ENCODE assay signal across 18 cellular contexts in the genomic region with DNA sequence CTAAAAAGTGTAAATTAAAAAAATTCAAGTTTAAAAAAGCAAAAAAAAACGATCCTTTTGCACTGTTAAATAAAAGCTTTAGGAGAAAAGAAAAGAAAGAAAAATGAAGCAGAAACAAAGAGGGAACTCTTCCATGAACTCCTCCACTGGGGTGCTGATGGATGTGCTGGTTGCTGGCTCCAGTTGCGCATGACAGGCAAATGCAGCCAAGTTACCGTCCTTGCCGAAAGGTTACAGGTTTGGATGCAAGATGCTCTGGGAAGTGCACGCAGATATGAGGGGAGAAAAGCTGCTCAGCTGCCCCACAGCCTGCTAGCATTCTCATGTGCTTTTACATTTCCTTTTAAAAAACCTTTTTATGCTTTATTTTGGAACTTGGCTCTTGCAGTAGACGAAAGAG. TPM values are rescaled to one million over a fixed set of nuclear protein-coding genes. Genes with fewer than 3 reads are reported as not detected.
DNase-seq lines count a peak whose midpoint lies in the region; ATAC-seq, FAIRE-seq and TF ChIP-seq lines count a peak whose summit lies in the region.
"Had no signal": no experiment of that assay in that cellular context is flagged by ENCODE, and none has a peak within 500 bp of the region (broad histone marks: within the 10 kb centered on the region; RNA-seq: fewer than 3 reads in every experiment).

No MANE protein-coding gene starts in this region.

- H3K23ac ChIP-seq in trophoblast cell (ENCODE audit: low read length) = no peak overlapping the region

- H3K4ac ChIP-seq in trophoblast cell (ENCODE audit: low read depth, low read length) = no peak overlapping the region

- no peaks in the 10 kb centered on the region for H3K9me3 Mint-ChIP-seq in activated CD4-positive, alpha-beta T cell treated with anti-CD3 and anti-CD28 coated beads for 36 hours (ENCODE audit: low read depth)

- no peak for DNase-seq in activated CD4-positive, alpha-beta T cell treated with anti-CD3 and anti-CD28 coated beads for 36 hours
- DNase-seq in activated CD4-positive, alpha-beta T cell treated with anti-CD3 and anti-CD28 coated beads, Interleukin-2, amount 50 U/mL, for 1 hour = no peak
- no peak for DNase-seq in Right ventricle myocardium inferior (ENCODE audit: missing footprints)
- DNase-seq in right atrium auricular region (ENCODE audit: low spot score) = no peak
- DNase-seq in adrenal gland = peak in 4 of 7 donors; percentile 29 to 55 (median 39)
- DNase-seq in trophoblast cell = no peak
- no peak for DNase-seq in BE2C
- DNase-seq in GM19239 (ENCODE audit: insufficient read length, low spot score) = no peak
- DNase-seq: COR-L47, DMS153, NCI-H146, NCI-H2081 treated with DMSO at 0.1 percent for 48 hours, NCI-H526 had no signal

- TF ChIP-seq POLR2A in adrenal gland (IDR thresholded peaks at IDR 0.05) = no peak

- H3K36me3 ChIP-seq in right atrium auricular region (no peaks in the 10 kb centered on the region), adrenal gland (replicated peaks in 1 of 2) (no peaks in the 10 kb centered on the region), trophoblast cell (ENCODE audit: control insufficient read depth in 1 of 2, insufficient read depth in 2 of 2, low read length in 2 of 2) (peaks cover 4 to 11% of the 10 kb centered on the region in 2 experiments), BE2C (no peaks in the 10 kb centered on the region)

- H3K79me1 ChIP-seq in trophoblast cell (ENCODE audit: low read length) = no peaks in the 10 kb centered on the region

- H3K4me1 Mint-ChIP-seq in activated CD4-positive, alpha-beta T cell treated with anti-CD3 and anti-CD28 coated beads for 36 hours = peaks cover 87% of the 10 kb centered on the region

- no peak overlapping the region for H2BK120ac ChIP-seq in trophoblast cell (ENCODE audit: insufficient read depth, low read length, poor library complexity)

- H3K14ac ChIP-seq in trophoblast cell (ENCODE audit: low read length) = no peak overlapping the region

- H2BK5ac ChIP-seq in trophoblast cell (ENCODE audit: low read depth, low read length, poor library complexity) = no peak overlapping the region

- H4K12ac ChIP-seq in trophoblast cell (ENCODE audit: low read depth, low read length) = no peak overlapping the region

- no peaks in the 10 kb centered on the region for H3K9me3 ChIP-seq in right atrium auricular region
- H3K9me3 ChIP-seq in adrenal gland (replicated peaks in 1 of 3) = no peaks in the 10 kb centered on the region
- H3K9me3 ChIP-seq in trophoblast cell (ENCODE audit: insufficient read depth, low read depth, low read length) = no peaks in the 10 kb centered on the region
- no peaks in the 10 kb centered on the region for H3K9me3 ChIP-seq in BE2C
- H3K9me3 ChIP-seq: BLaER1 had no signal

- H3K27me3 ChIP-seq in right atrium auricular region (no peaks in the 10 kb centered on the region), adrenal gland (no peaks in the 10 kb centered on the region), trophoblast cell (ENCODE audit: insufficient read depth, low read length) (no peaks in the 10 kb centered on the region), BE2C (no peaks in the 10 kb centered on the region)
- H3K27me3 ChIP-seq: BLaER1 had no signal

- no peak overlapping the region for H3K4me2 ChIP-seq in trophoblast cell (ENCODE audit: low read length)
- H3K4me2 ChIP-seq: BLaER1 had no signal

- H3K4me3 ChIP-seq in right atrium auricular region (no peak overlapping the region), adrenal gland (no peak overlapping the region), trophoblast cell (ENCODE audit: low read depth, low read length) (peak overlapping the region; percentile 6), BE2C (ENCODE audit: low read depth, low read length) (no peak overlapping the region)
- H3K4me3 ChIP-seq: BLaER1, K562 had no signal

- no peak for ATAC-seq in activated CD4-positive, alpha-beta T cell treated with anti-CD3 and anti-CD28 coated beads for 36 hours
- ATAC-seq in Right ventricle myocardium inferior = peak; percentile 51
- ATAC-seq: K562 had no signal

- H3K9ac ChIP-seq in trophoblast cell (ENCODE audit: low read length) = no peak overlapping the region
- H3K9ac ChIP-seq: BLaER1 had no signal

- 56 to 71% (median 63%) methylated on average over 6 of the region's 6 CpGs for WGBS in adrenal gland, 4 donors
- WGBS in trophoblast cell (ENCODE audit: extremely low coverage, insufficient coverage, insufficient read length) = no CpG with 5 or more reads among the region's 6 CpGs

- no peaks in the 10 kb centered on the region for H3K27me3 Mint-ChIP-seq in activated CD4-positive, alpha-beta T cell treated with anti-CD3 and anti-CD28 coated beads for 36 hours

- H2AFZ ChIP-seq in trophoblast cell (ENCODE audit: insufficient read depth, low read length, poor library complexity) = no peak overlapping the region

- H3K4me1 ChIP-seq in right atrium auricular region (no peaks in the 10 kb centered on the region), adrenal gland (replicated peaks in 1 of 2) (peaks cover 8 to 9% of the 10 kb centered on the region in 2 donors), trophoblast cell (ENCODE audit: control insufficient read depth in 1 of 2, insufficient read depth in 2 of 2, low read length in 2 of 2) (peaks cover 5 to 6% of the 10 kb centered on the region in 2 experiments), BE2C (no peaks in the 10 kb centered on the region)

- no peak overlapping the region for H3K18ac ChIP-seq in trophoblast cell (ENCODE audit: low read length)

- H4K8ac ChIP-seq in trophoblast cell (ENCODE audit: low read depth, low read length) = no peak overlapping the region

- no peak overlapping the region for H3K4me3 Mint-ChIP-seq in activated CD4-positive, alpha-beta T cell treated with anti-CD3 and anti-CD28 coated beads for 36 hours

- no peak for FAIRE-seq in GM19239 (lab: Jason Lieb, UNC)
- FAIRE-seq: H54, K562 had no signal

- peak overlapping the region; percentile 95 for H3K27ac Mint-ChIP-seq in activated CD4-positive, alpha-beta T cell treated with anti-CD3 and anti-CD28 coated beads for 36 hours

- CTCF ChIA-PET in activated CD4-positive, alpha-beta T cell treated with anti-CD3 and anti-CD28 coated beads for 36 hours (lab: Charles Lee) = interaction anchor here (0.7 to 2.9 kb wide), 5 partner anchors 12 to 29 kb away, joined by 3 to 13 read pairs (median 6); no protein-coding TSS in a partner anchor

- no peak overlapping the region for H4K91ac ChIP-seq in trophoblast cell (ENCODE audit: low read depth, low read length)

- intact Hi-C loops in activated CD4-positive, alpha-beta T cell treated with anti-CD3 and anti-CD28 coated beads for 36 hours (cut with DNase I, micrococcal nuclease) = loop anchor here in 1 of 2 experiments (5.0 kb wide), 1 partner anchor 119 kb away; the partner anchor contains the start of gene LEF1
- intact Hi-C loops in Right ventricle myocardium inferior (cut with DNase I) (no loop called here), adrenal gland (cut with DNase I) (no loop called here)

- H3K79me2 ChIP-seq in trophoblast cell (ENCODE audit: control insufficient read depth, insufficient read depth, low read length, poor library complexity) = no peaks in the 10 kb centered on the region

- no peak overlapping the region for H3K27ac ChIP-seq in right atrium auricular region
- H3K27ac ChIP-seq in adrenal gland = no peak overlapping the region
- no peak overlapping the region for H3K27ac ChIP-seq in trophoblast cell (ENCODE audit: low read depth, low read length)
- H3K27ac ChIP-seq: 22Rv1, BLaER1, RWPE1 had no signal

- H3K36me3 Mint-ChIP-seq in activated CD4-positive, alpha-beta T cell treated with anti-CD3 and anti-CD28 coated beads for 36 hours (ENCODE audit: low read depth) = peaks cover 57% of the 10 kb centered on the region

- H2AK5ac ChIP-seq in trophoblast cell (ENCODE audit: low read length) = no peak overlapping the region

- POLR2A ChIA-PET in activated CD4-positive, alpha-beta T cell treated with anti-CD3 and anti-CD28 coated beads for 36 hours (lab: Charles Lee) = interaction anchor here (0.6 kb wide), 1 partner anchor 147 kb away, joined by 4 read pairs; no protein-coding TSS in a partner anchor

- H2BK12ac ChIP-seq in trophoblast cell (ENCODE audit: low read length) = no peak overlapping the region

- TF ChIP-seq CTCF in right atrium auricular region (IDR thresholded peaks at IDR 0.05) = no peak
- TF ChIP-seq CTCF in adrenal gland (IDR thresholded peaks at IDR 0.05) = no peak
- TF ChIP-seq CTCF in BE2C (IDR thresholded peaks at IDR 0.05; ENCODE audit: low read depth, low read length) = no peak

RNA-seq across cellular contexts. Expression of gene HADH, which starts 58.5 kb away (rescaled TPM):
- 10 to 100 TPM; 58.4 to 60.8 TPM for total RNA-seq in activated CD4-positive, alpha-beta T cell treated with anti-CD3 and anti-CD28 coated beads for 36 hours
- total RNA-seq in Right ventricle myocardium inferior (260 TPM), right atrium auricular region (100 to 1,000 TPM; 108 to 143 TPM), adrenal gland (100 to 1,000 TPM in 2 of 8 donors, 10 to 100 TPM in 6; 55.4 to 123 (median 71.5) TPM)
- 100 to 1,000 TPM in 1 of 3 donors, 10 to 100 TPM in 2; 38.0 to 102 (median 49.4) TPM for polyA plus RNA-seq in adrenal gland
- 22.8 and 23.7 TPM in 2 replicates for polyA plus RNA-seq in trophoblast cell (2013)
- polyA plus RNA-seq in BE2C (2012; ENCODE audit: insufficient read depth, insufficient read length, low read depth) = 26.6 TPM

Comparison
In these comparisons a context has a peak if more than half of its experiments do, and no peak if none do; other contexts are left out.
1. DNase-seq: peak in adrenal gland (4 of 7); none in activated CD4-positive, alpha-beta T cell treated with anti-CD3 and anti-CD28 coated beads for 36 hours (single experiment), activated CD4-positive, alpha-beta T cell treated with anti-CD3 and anti-CD28 coated beads, Interleukin-2, amount 50 U/mL, for 1 hour (single experiment), Right ventricle myocardium inferior (single experiment), right atrium auricular region (single experiment), trophoblast cell (0 of 2), BE2C (single experiment) and GM19239 (single experiment).